In the genomic region with DNA sequence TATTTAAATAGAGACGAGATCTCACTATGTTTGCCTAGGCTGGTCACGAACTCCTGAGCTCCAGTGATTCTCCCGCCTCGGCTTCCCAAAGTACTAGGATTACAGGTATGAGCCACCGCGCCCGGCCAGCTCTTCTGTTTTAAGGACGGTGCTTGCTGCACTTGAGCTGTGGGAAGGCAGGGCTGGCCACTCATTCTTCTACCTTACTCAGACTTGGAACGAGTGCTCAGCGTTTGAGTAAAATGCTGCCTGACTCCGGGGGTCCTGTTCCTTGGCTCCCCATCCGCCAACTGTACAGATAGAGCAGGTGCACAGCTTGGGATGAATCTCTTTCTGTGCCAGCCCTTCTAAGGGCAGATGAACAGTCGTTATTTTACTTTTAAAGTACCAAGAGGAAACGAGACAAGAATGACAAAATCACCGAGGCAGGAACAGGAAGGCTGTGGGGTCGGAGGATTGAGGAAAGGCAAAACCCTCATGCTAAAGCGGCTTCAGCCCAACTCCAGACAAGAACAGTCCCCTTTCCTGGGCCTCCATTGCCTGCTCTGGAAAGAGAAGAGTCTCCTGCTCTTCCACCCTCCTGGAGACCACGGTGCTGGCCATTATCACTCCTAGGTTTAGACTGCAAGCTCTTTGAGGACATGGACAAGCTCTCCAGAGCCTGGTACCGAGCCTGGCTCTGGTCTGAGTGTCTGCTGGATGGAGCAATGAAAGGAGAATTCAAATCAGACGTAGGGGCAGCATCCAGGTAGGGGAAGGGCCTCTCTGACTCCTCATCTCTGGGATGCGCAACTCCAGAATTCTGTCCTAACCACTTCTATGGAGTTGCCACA, we compare ENCODE assay signal across 8 cellular contexts. TPM values are rescaled to one million over a fixed set of nuclear protein-coding genes. Genes with fewer than 3 reads are reported as not detected.
DNase-seq lines count a peak whose midpoint lies in the region; ATAC-seq and TF ChIP-seq lines count a peak whose summit lies in the region.

No MANE protein-coding gene starts in this region.

- TF ChIP-seq EP300 in suprapubic skin (IDR thresholded peaks at IDR 0.05), result no peak

- no peak for TF ChIP-seq RAD21 in HCT116 (IDR thresholded peaks at IDR 0.05; ENCODE audit: low read depth)

- H3K4me1 ChIP-seq in HCT116 (ENCODE audit: control insufficient read depth in 1 of 2, insufficient read depth in 2 of 2, low read length in 2 of 2), result peaks cover 14 to 37% of the 10 kb centered on the region in 2 experiments; a peak in 3 of 4 replicates
- peaks cover 7% of the 10 kb centered on the region; the same call in 1 of the 2 replicates for H3K4me1 ChIP-seq in iPS-20b (ENCODE audit: insufficient read depth, low read length)
- peaks cover 45% of the 10 kb centered on the region for H3K4me1 ChIP-seq in suprapubic skin

- TF ChIP-seq POLR2A in HCT116 (IDR thresholded peaks at IDR 0.05; ENCODE audit: borderline replicate concordance, extremely low read depth, insufficient read depth, insufficient read length), result no peak
- TF ChIP-seq POLR2A in suprapubic skin (IDR thresholded peaks at IDR 0.05), result no peak

- POLR2A ChIA-PET in AG04450 (lab: Yijun Ruan, JAX) (no interaction called here), HCT116 (lab: Charles Lee) (no interaction called here)

- H3K27ac ChIP-seq in AG04450 (ENCODE audit: low read depth, low read length), result no peak overlapping the region
- peak overlapping the region; percentile 99 for H3K27ac ChIP-seq in HCT116 (ENCODE audit: low read depth, low read length)
- no peak overlapping the region for H3K27ac ChIP-seq in iPS-20b (ENCODE audit: low read length)
- peak overlapping the region; percentile 99 for H3K27ac ChIP-seq in suprapubic skin

- no peaks in the 10 kb centered on the region for H4K20me1 ChIP-seq in HCT116 (ENCODE audit: insufficient read depth)

- H3K4me1 Mint-ChIP-seq in activated T-cell treated with anti-CD3 and anti-CD28 coated beads, Interleukin-2, amount 50 U/mL, for 4 hours (ENCODE audit: low read depth), result peaks cover 60% of the 10 kb centered on the region

- H3K9me2 ChIP-seq in HCT116 (ENCODE audit: insufficient read depth), result no peaks in the 10 kb centered on the region

- CTCF ChIA-PET in AG04450 (lab: Charles Lee) (interaction anchor here (1.1 to 3.1 kb wide), 2 partner anchors 9 to 12 kb away, joined by 3 to 12 read pairs; no protein-coding TSS in a partner anchor), HCT116 (lab: Charles Lee) (interaction anchor here (1.0 to 1.7 kb wide), 2 partner anchors 9 to 12 kb away, joined by 5 to 9 read pairs; no protein-coding TSS in a partner anchor)

- no peak for TF ChIP-seq CTCF in AG04450 (IDR thresholded peaks at IDR 0.05; ENCODE audit: low read depth, low read length)
- TF ChIP-seq CTCF in HCT116 (IDR thresholded peaks at IDR 0.05 in 2 of 3, conservative IDR thresholded peaks at IDR 0.05 in 1 of 3; ENCODE audit: borderline replicate concordance in 1 of 3, insufficient read depth in 1 of 3, low read depth in 2 of 3, low read length in 2 of 3), result no peak
- TF ChIP-seq CTCF in suprapubic skin (IDR thresholded peaks at IDR 0.05), result no peak

- DNase-seq in AG04450 (ENCODE audit: low read depth, low spot score) (no peak), HCT116 (ENCODE audit: low read depth, low spot score) (no peak), suprapubic skin (ENCODE audit: low spot score in 2 of 2) (no peak), NCI-H2227 (lab: John Stamatoyannopoulos, UW; ENCODE audit: unreplicated experiment) (no peak), COR-L47 (lab: John Stamatoyannopoulos, UW) (no peak)
- no peak for DNase-seq in activated T-cell treated with anti-CD3 and anti-CD28 coated beads, Interleukin-2, amount 50 U/mL, for 4 hours

- RAD21 ChIA-PET in HCT116 (lab: Charles Lee; ENCODE audit: low non-redundant PET in 1 of 2, low total read pairs in 2 of 2, uncharacterized antibody in 2 of 2, unreplicated experiment in 2 of 2), result no interaction called here

- H3K9me3 ChIP-seq in AG04450 (ENCODE audit: control insufficient read depth, insufficient read depth, low read length) (no peaks in the 10 kb centered on the region; the same call in 1 of the 2 replicates), HCT116 (ENCODE audit: control insufficient read depth in 1 of 2, insufficient read depth in 1 of 2, low read depth in 1 of 2, low read length in 2 of 2) (no peaks in the 10 kb centered on the region), iPS-20b (ENCODE audit: insufficient read depth, low read depth, low read length) (no peaks in the 10 kb centered on the region), suprapubic skin (no peaks in the 10 kb centered on the region)

- ATAC-seq in HCT116 (no peak), HG02678 (IDR thresholded peaks at IDR 0.05; ENCODE audit: unreplicated experiment) (no peak)
- ATAC-seq in activated T-cell treated with anti-CD3 and anti-CD28 coated beads, Interleukin-2, amount 50 U/mL, for 4 hours, result peak; percentile 3 to 6

- H3K9ac ChIP-seq in HCT116 (ENCODE audit: low read length) (peak overlapping the region; percentile 87), iPS-20b (ENCODE audit: low read depth, low read length) (peak overlapping the region; percentile 57; the same call in 1 of the 2 replicates)

- BruUV-seq in HCT116 (replicated peaks; lab: Mats Ljungman, UMichigan), result no TSS peak

- H2AFZ ChIP-seq in HCT116 (ENCODE audit: low read depth, low read length, poor library complexity, severe bottlenecking), result no peak overlapping the region

- H3K79me2 ChIP-seq in HCT116 (ENCODE audit: insufficient read depth, low read length), result peaks cover 16% of the 10 kb centered on the region

- intact Hi-C loops in HCT116 (cut with micrococcal nuclease), result no loop called here

- peak overlapping the region; percentile 71; the same call in 1 of the 2 replicates for H3K4me3 ChIP-seq in AG04450 (ENCODE audit: low read depth, low read length)
- peak overlapping the region; percentile 70 to 79 for H3K4me3 ChIP-seq in HCT116 (replicated peaks in 1 of 2; ENCODE audit: low read depth in 1 of 2, low read length in 2 of 2)
- H3K4me3 ChIP-seq in iPS-20b (ENCODE audit: low read length), result peak overlapping the region; percentile 81
- peak overlapping the region; percentile 78 for H3K4me3 ChIP-seq in suprapubic skin

- peaks cover 0 to 4% of the 10 kb centered on the region in 2 experiments; a peak in 1 of 4 replicates for H3K36me3 ChIP-seq in HCT116 (ENCODE audit: control insufficient read depth in 1 of 2, insufficient read depth in 2 of 2, low read length in 2 of 2)
- no peaks in the 10 kb centered on the region for H3K36me3 ChIP-seq in iPS-20b (ENCODE audit: insufficient read depth, low read depth, low read length)
- peaks cover 9% of the 10 kb centered on the region for H3K36me3 ChIP-seq in suprapubic skin

- H3K9me3 Mint-ChIP-seq in activated T-cell treated with anti-CD3 and anti-CD28 coated beads, Interleukin-2, amount 50 U/mL, for 4 hours, result no peaks in the 10 kb centered on the region

- H3K27me3 ChIP-seq in AG04450 (ENCODE audit: control insufficient read depth, insufficient read depth, low read length) (no peaks in the 10 kb centered on the region), HCT116 (ENCODE audit: insufficient read depth, low read length) (no peaks in the 10 kb centered on the region), iPS-20b (ENCODE audit: insufficient read depth, low read length) (peaks cover 20% of the 10 kb centered on the region; the same call in 1 of the 2 replicates), suprapubic skin (no peaks in the 10 kb centered on the region)

- peaks cover 5% of the 10 kb centered on the region for H3K36me3 Mint-ChIP-seq in activated T-cell treated with anti-CD3 and anti-CD28 coated beads, Interleukin-2, amount 50 U/mL, for 4 hours (ENCODE audit: insufficient read depth)

- WGBS in suprapubic skin, result 56% methylated on average over 21 of the region's 21 CpGs

- no peaks in the 10 kb centered on the region for H3K27me3 Mint-ChIP-seq in activated T-cell treated with anti-CD3 and anti-CD28 coated beads, Interleukin-2, amount 50 U/mL, for 4 hours (ENCODE audit: low read depth)

- peak overlapping the region; percentile 98 for H3K4me2 ChIP-seq in HCT116 (ENCODE audit: low read length)

- H3K4me3 Mint-ChIP-seq in activated T-cell treated with anti-CD3 and anti-CD28 coated beads, Interleukin-2, amount 50 U/mL, for 4 hours, result peak overlapping the region; percentile 87

TF ChIP-seq in HCT116, 20 proteins besides CTCF, POLR2A, EP300 and RAD21 (continues in another document):
- TF ChIP-seq ZFX (IDR thresholded peaks at IDR 0.05) (no peak), EZH2phosphoT487 (IDR thresholded peaks at IDR 0.05; ENCODE audit: borderline replicate concordance) (no peak), EGR1 (IDR thresholded peaks at IDR 0.05; ENCODE audit: low read depth) (no peak), FOSL1 (IDR thresholded peaks at IDR 0.05; ENCODE audit: low read depth) (no peak)
- TF ChIP-seq, protein P1, sequence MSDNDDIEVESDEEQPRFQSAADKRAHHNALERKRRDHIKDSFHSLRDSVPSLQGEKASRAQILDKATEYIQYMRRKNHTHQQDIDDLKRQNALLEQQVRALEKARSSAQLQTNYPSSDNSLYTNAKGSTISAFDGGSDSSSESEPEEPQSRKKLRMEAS (IDR thresholded peaks at IDR 0.05), result no peak

RNA-seq across cellular contexts. Expression of a gene that starts 1.0 kb away (rescaled TPM):
- 24.5 and 33.2 TPM in 2 replicates for polyA plus RNA-seq in AG04450 (2011; rRNA removed)
- 32.9 and 43.8 TPM in 2 replicates for polyA minus RNA-seq in AG04450 (2011; rRNA and poly(A)+ RNA removed)
- 71.6 TPM for total RNA-seq in HCT116 (2021; ENCODE audit: unreplicated experiment)
- 68.6 and 68.8 TPM in 2 replicates for polyA plus RNA-seq in HCT116 (2012)
- 10 to 100 TPM; 30.1 to 44.6 (median 44.0) TPM for total RNA-seq in activated T-cell treated with anti-CD3 and anti-CD28 coated beads, Interleukin-2, amount 50 U/mL, for 4 hours
- total RNA-seq in suprapubic skin, result 100 to 1,000 TPM; 186 to 262 (median 232) TPM

RNA-seq across cellular contexts. Expression of a gene that starts 37.1 kb away (rescaled TPM):
- polyA plus RNA-seq in AG04450 (2011; rRNA removed), result 12.6 and 15.5 TPM in 2 replicates
- 8.6 and 8.7 TPM in 2 replicates for polyA minus RNA-seq in AG04450 (2011; rRNA and poly(A)+ RNA removed)
- total RNA-seq in HCT116 (2021; ENCODE audit: unreplicated experiment), result 18.3 TPM
- polyA plus RNA-seq in HCT116 (2012), result 20.9 and 25.1 TPM in 2 replicates
- 1 to 10 TPM; 4.5 to 6.1 (median 5.1) TPM for total RNA-seq in activated T-cell treated with anti-CD3 and anti-CD28 coated beads, Interleukin-2, amount 50 U/mL, for 4 hours
- 10 to 100 TPM; 21.8 to 27.7 (median 27.6) TPM for total RNA-seq in suprapubic skin

RNA-seq across cellular contexts. Expression of a gene that starts 51.1 kb away (rescaled TPM):
- 26.7 and 29.3 TPM in 2 replicates for polyA plus RNA-seq in AG04450 (2011; rRNA removed)
- polyA minus RNA-seq in AG04450 (2011; rRNA and poly(A)+ RNA removed), result 45.0 and 50.8 TPM in 2 replicates
- total RNA-seq in HCT116 (2021; ENCODE audit: unreplicated experiment) (48.2 TPM), suprapubic skin (100 to 1,000 TPM in 1 of 4 donors, 10 to 100 TPM in 3; 73.0 to 100 (median 76.8) TPM)
- 33.3 and 47.4 TPM in 2 replicates for polyA plus RNA-seq in HCT116 (2012)
- 10 to 100 TPM; 69.9 to 80.4 (median 76.5) TPM for total RNA-seq in activated T-cell treated with anti-CD3 and anti-CD28 coated beads, Interleukin-2, amount 50 U/mL, for 4 hours

RNA-seq across cellular contexts. Expression of a gene that starts 56.1 kb away (rescaled TPM):
- 29.6 and 31.8 TPM in 2 replicates for polyA plus RNA-seq in AG04450 (2011; rRNA removed)
- 31.5 and 35.0 TPM in 2 replicates for polyA minus RNA-seq in AG04450 (2011; rRNA and poly(A)+ RNA removed)
- total RNA-seq in HCT116 (2021; ENCODE audit: unreplicated experiment) (67.3 TPM), suprapubic skin (10 to 100 TPM; 51.4 to 87.4 (median 62.3) TPM)
- polyA plus RNA-seq in HCT116 (2012), result 70.4 and 84.2 TPM in 2 replicates
- total RNA-seq in activated T-cell treated with anti-CD3 and anti-CD28 coated beads, Interleukin-2, amount 50 U/mL, for 4 hours, result 10 to 100 TPM; 65.3 to 76.0 (median 72.8) TPM

Comparison
In these comparisons a context has a peak if more than half of its experiments do, and no peak if none do; other contexts are left out.
1. H3K27ac ChIP-seq: peak in HCT116 (single experiment) and suprapubic skin (single experiment); none in AG04450 (single experiment) and iPS-20b (single experiment).
2. ATAC-seq: peak in activated T-cell treated with anti-CD3 and anti-CD28 coated beads, Interleukin-2, amount 50 U/mL, for 4 hours (2 of 2); none in HCT116 (single experiment) and HG02678 (single experiment).
3. Peak in every context shown above with its lines, with median percentiles within 50 percentile points of each other: H3K4me3 ChIP-seq.